In the genomic region with DNA sequence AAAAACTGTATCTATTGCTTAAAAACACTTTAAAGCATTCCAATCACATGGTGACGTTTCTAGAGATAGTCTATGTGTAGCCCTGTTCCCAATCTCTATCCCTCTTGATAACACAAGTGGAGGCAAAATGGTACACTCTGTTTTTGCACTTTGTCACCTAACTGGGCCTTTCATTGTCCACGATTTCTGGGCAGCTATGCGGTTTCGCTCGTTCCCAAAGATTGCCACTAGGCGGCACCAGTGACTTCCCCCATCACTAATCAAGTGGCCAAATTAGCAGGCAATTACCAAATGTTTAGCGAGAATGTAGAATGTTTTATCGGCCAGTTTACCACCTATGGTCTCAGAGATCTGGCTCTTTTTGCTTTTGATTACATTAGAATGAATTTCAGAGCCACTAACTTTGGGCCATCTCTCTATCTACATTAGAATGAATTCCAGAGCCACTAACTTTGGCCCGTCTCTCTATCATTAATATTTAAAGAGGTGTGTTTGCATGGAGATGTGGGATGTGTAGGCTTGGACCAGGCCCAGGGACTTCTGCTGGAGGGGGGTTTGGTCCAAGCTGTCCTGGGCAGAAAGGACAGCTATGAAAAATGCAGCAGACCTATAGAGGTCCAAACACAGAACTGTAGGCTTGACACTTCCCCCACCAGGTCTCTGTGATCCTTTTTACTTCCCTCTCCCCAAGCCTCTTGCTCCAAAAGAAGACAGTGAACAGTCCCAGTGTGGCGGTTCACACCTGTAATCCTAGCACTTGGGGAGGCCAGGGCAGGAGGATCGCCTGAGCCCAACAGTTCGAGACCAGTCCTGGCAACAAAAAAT, we compare ENCODE assay signal across 8 cellular contexts.
A peak's percentile ranks its signal among the peaks of the same experiment; 100 is the strongest.
DNase-seq lines count a peak whose midpoint lies in the region; ATAC-seq and TF ChIP-seq lines count a peak whose summit lies in the region.

No MANE protein-coding gene starts in this region.

- H3K27ac ChIP-seq in naive thymus-derived CD4-positive, alpha-beta T cell (ENCODE audit: low read depth, low read length), result no peak overlapping the region

- H3K36me3 Mint-ChIP-seq in activated CD8-positive, alpha-beta memory T cell treated with anti-CD3 and anti-CD28 coated beads, Interleukin-2, amount 10 ng/mL, durations not matched to agents 7 days and 5 days, result no peaks in the 10 kb centered on the region
- no peaks in the 10 kb centered on the region for H3K36me3 Mint-ChIP-seq in naive thymus-derived CD4-positive, alpha-beta T cell
- no peaks in the 10 kb centered on the region for H3K36me3 Mint-ChIP-seq in stimulated activated memory B cell treated with anti-CD40 and anti-IgM and Interleukin-4, amounts not matched to agents 10 μg/mL and 1 μg/mL and 100 μg/mL, for 72 hours

- intact Hi-C loops in naive thymus-derived CD4-positive, alpha-beta T cell (cut with micrococcal nuclease), result loop anchor here (1.0 to 10.0 kb wide), 8 partner anchors 66 to 751 kb away; a partner anchor contains a TSS

- ATAC-seq in activated CD8-positive, alpha-beta memory T cell treated with anti-CD3 and anti-CD28 coated beads, Interleukin-2, amount 10 ng/mL, durations not matched to agents 7 days and 5 days, result peak; percentile 86
- peak; percentile 89 for ATAC-seq in naive thymus-derived CD4-positive, alpha-beta T cell
- peak; percentile 72 for ATAC-seq in stimulated activated memory B cell treated with anti-CD40 and anti-IgM and Interleukin-4, amounts not matched to agents 10 μg/mL and 1 μg/mL and 100 μg/mL, for 72 hours

- H3K4me3 Mint-ChIP-seq in activated CD8-positive, alpha-beta memory T cell treated with anti-CD3 and anti-CD28 coated beads, Interleukin-2, amount 10 ng/mL, durations not matched to agents 7 days and 5 days, result no peak overlapping the region
- H3K4me3 Mint-ChIP-seq in naive thymus-derived CD4-positive, alpha-beta T cell, result peak overlapping the region in 1 of 10 donors; percentile 60
- no peak overlapping the region for H3K4me3 Mint-ChIP-seq in stimulated activated memory B cell treated with anti-CD40 and anti-IgM and Interleukin-4, amounts not matched to agents 10 μg/mL and 1 μg/mL and 100 μg/mL, for 72 hours

- H3K4me3 ChIP-seq in GM12865 (ENCODE audit: low read depth, low read length) (no peak overlapping the region), epithelial cell of esophagus (ENCODE audit: low read length) (no peak overlapping the region)
- no peak overlapping the region for H3K4me3 ChIP-seq in naive thymus-derived CD4-positive, alpha-beta T cell (ENCODE audit: low read length)

- no peaks in the 10 kb centered on the region for H3K27me3 ChIP-seq in naive thymus-derived CD4-positive, alpha-beta T cell (ENCODE audit: control insufficient read depth in 2 of 2, insufficient read depth in 2 of 2, low read length in 2 of 2)

- CTCF ChIA-PET in HEK293T (lab: Yijun Ruan, JAX), result interaction anchor here (0.8 to 1.7 kb wide), 5 partner anchors 9 to 89 kb away, joined by 3 to 7 read pairs (median 4); no protein-coding TSS in a partner anchor
- CTCF ChIA-PET in activated CD8-positive, alpha-beta memory T cell treated with anti-CD3 and anti-CD28 coated beads, Interleukin-2, amount 10 ng/mL, durations not matched to agents 7 days and 5 days (lab: Charles Lee), result interaction anchor here (0.7 to 3.3 kb wide), 20 partner anchors 10 to 122 kb away, joined by 3 to 31 read pairs (median 4); no protein-coding TSS in a partner anchor
- CTCF ChIA-PET in naive thymus-derived CD4-positive, alpha-beta T cell (lab: Charles Lee), result interaction anchor here (0.6 to 3.8 kb wide), 15 partner anchors 9 to 395 kb away, joined by 3 to 18 read pairs (median 3); no protein-coding TSS in a partner anchor

- peaks cover 0 to 5% of the 10 kb centered on the region in 2 donors for H3K4me1 ChIP-seq in naive thymus-derived CD4-positive, alpha-beta T cell (ENCODE audit: control insufficient read depth in 2 of 2, insufficient read depth in 2 of 2, low read length in 2 of 2)

- H3K9me3 ChIP-seq in naive thymus-derived CD4-positive, alpha-beta T cell (ENCODE audit: control insufficient read depth in 2 of 3, low read length in 3 of 3), result no peaks in the 10 kb centered on the region

- H3K9me3 Mint-ChIP-seq in activated CD8-positive, alpha-beta memory T cell treated with anti-CD3 and anti-CD28 coated beads, Interleukin-2, amount 10 ng/mL, durations not matched to agents 7 days and 5 days (ENCODE audit: low read depth), result no peaks in the 10 kb centered on the region
- H3K9me3 Mint-ChIP-seq in naive thymus-derived CD4-positive, alpha-beta T cell, result peaks cover 0 to 2% (median 0%) of the 10 kb centered on the region in 11 donors
- no peaks in the 10 kb centered on the region for H3K9me3 Mint-ChIP-seq in stimulated activated memory B cell treated with anti-CD40 and anti-IgM and Interleukin-4, amounts not matched to agents 10 μg/mL and 1 μg/mL and 100 μg/mL, for 72 hours

- no peaks in the 10 kb centered on the region for H3K27me3 Mint-ChIP-seq in activated CD8-positive, alpha-beta memory T cell treated with anti-CD3 and anti-CD28 coated beads, Interleukin-2, amount 10 ng/mL, durations not matched to agents 7 days and 5 days
- H3K27me3 Mint-ChIP-seq in naive thymus-derived CD4-positive, alpha-beta T cell, result no peaks in the 10 kb centered on the region
- no peaks in the 10 kb centered on the region for H3K27me3 Mint-ChIP-seq in stimulated activated memory B cell treated with anti-CD40 and anti-IgM and Interleukin-4, amounts not matched to agents 10 μg/mL and 1 μg/mL and 100 μg/mL, for 72 hours

- TF ChIP-seq CTCF in GM12865 (IDR thresholded peaks at IDR 0.05; ENCODE audit: insufficient read depth, low read depth, low read length, missing control alignments) (peak; percentile 96), epithelial cell of esophagus (IDR thresholded peaks at IDR 0.05; ENCODE audit: insufficient read depth, low read depth, low read length, missing control alignments) (peak; percentile 98)

- peaks cover 23% of the 10 kb centered on the region for H3K4me1 Mint-ChIP-seq in activated CD8-positive, alpha-beta memory T cell treated with anti-CD3 and anti-CD28 coated beads, Interleukin-2, amount 10 ng/mL, durations not matched to agents 7 days and 5 days
- peaks cover 1 to 13% (median 5%) of the 10 kb centered on the region in 7 donors for H3K4me1 Mint-ChIP-seq in naive thymus-derived CD4-positive, alpha-beta T cell
- peaks cover 9% of the 10 kb centered on the region for H3K4me1 Mint-ChIP-seq in stimulated activated memory B cell treated with anti-CD40 and anti-IgM and Interleukin-4, amounts not matched to agents 10 μg/mL and 1 μg/mL and 100 μg/mL, for 72 hours

- DNase-seq in GM12865 (ENCODE audit: low read depth) (peak; percentile 82), HEK293T (ENCODE audit: extremely low spot score) (peak; percentile 44), NCI-H748 treated with DMSO at 0.1 percent for 48 hours (lab: John Stamatoyannopoulos, UW) (peak; percentile 6), epithelial cell of esophagus (ENCODE audit: low read depth) (peak; percentile 63), NCI-H187 (lab: John Stamatoyannopoulos, UW) (no peak)
- DNase-seq in activated CD8-positive, alpha-beta memory T cell treated with anti-CD3 and anti-CD28 coated beads, Interleukin-2, amount 10 ng/mL, durations not matched to agents 7 days and 5 days, result peak; percentile 79
- DNase-seq in naive thymus-derived CD4-positive, alpha-beta T cell, result peak; percentile 31 to 67 (median 57)

- no peak overlapping the region for H3K27ac Mint-ChIP-seq in activated CD8-positive, alpha-beta memory T cell treated with anti-CD3 and anti-CD28 coated beads, Interleukin-2, amount 10 ng/mL, durations not matched to agents 7 days and 5 days
- H3K27ac Mint-ChIP-seq in naive thymus-derived CD4-positive, alpha-beta T cell, result peak overlapping the region in 1 of 9 donors; percentile 51
- H3K27ac Mint-ChIP-seq in stimulated activated memory B cell treated with anti-CD40 and anti-IgM and Interleukin-4, amounts not matched to agents 10 μg/mL and 1 μg/mL and 100 μg/mL, for 72 hours, result no peak overlapping the region

- POLR2A ChIA-PET in HEK293T (lab: Yijun Ruan, JAX), result interaction anchor here (1.0 kb wide), 1 partner anchor 188 kb away, joined by 4 read pairs; no protein-coding TSS in a partner anchor
- POLR2A ChIA-PET in naive thymus-derived CD4-positive, alpha-beta T cell (lab: Charles Lee), result interaction anchor here (0.9 to 1.6 kb wide), 2 partner anchors 89 to 111 kb away, joined by 3 to 5 read pairs; no protein-coding TSS in a partner anchor

- H3K36me3 ChIP-seq in naive thymus-derived CD4-positive, alpha-beta T cell (ENCODE audit: control insufficient read depth in 2 of 3, insufficient read depth in 3 of 3, low read length in 3 of 3), result no peaks in the 10 kb centered on the region

TF ChIP-seq in HEK293T, 16 proteins besides CTCF, POLR2A, EP300 and RAD21:
- no peak for TF ChIP-seq TARDBP (IDR thresholded peaks at IDR 0.05)
- TF ChIP-seq ELF4 (IDR thresholded peaks at IDR 0.05), result no peak
- TF ChIP-seq NFRKB (IDR thresholded peaks at IDR 0.05), result no peak
- TF ChIP-seq, protein P1, sequence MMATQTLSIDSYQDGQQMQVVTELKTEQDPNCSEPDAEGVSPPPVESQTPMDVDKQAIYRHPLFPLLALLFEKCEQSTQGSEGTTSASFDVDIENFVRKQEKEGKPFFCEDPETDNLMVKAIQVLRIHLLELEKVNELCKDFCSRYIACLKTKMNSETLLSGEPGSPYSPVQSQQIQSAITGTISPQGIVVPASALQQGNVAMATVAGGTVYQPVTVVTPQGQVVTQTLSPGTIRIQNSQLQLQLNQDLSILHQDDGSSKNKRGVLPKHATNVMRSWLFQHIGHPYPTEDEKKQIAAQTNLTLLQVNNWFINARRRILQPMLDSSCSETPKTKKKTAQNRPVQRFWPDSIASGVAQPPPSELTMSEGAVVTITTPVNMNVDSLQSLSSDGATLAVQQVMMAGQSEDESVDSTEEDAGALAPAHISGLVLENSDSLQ (IDR thresholded peaks at IDR 0.05), result no peak
- TF ChIP-seq CTBP1 (IDR thresholded peaks at IDR 0.05; ENCODE audit: borderline replicate concordance), result no peak
- no peak for TF ChIP-seq BHLHE40 (IDR thresholded peaks at IDR 0.05; ENCODE audit: borderline replicate concordance)
- TF ChIP-seq ARNT (IDR thresholded peaks at IDR 0.05), result no peak
- TF ChIP-seq FOXK2 (IDR thresholded peaks at IDR 0.05), result no peak
- TF ChIP-seq LEF1 (IDR thresholded peaks at IDR 0.05; ENCODE audit: borderline replicate concordance), result no peak
- TF ChIP-seq L3MBTL2 (conservative IDR thresholded peaks at IDR 0.05), result no peak
- TF ChIP-seq SUZ12 (IDR thresholded peaks at IDR 0.05), result no peak

Comparison
In these comparisons a context has a peak if more than half of its experiments do, and no peak if none do; other contexts are left out.
1. DNase-seq: peak in GM12865 (single experiment), HEK293T (single experiment), NCI-H748 treated with DMSO at 0.1 percent for 48 hours (single experiment), activated CD8-positive, alpha-beta memory T cell treated with anti-CD3 and anti-CD28 coated beads, Interleukin-2, amount 10 ng/mL, durations not matched to agents 7 days and 5 days (single experiment), epithelial cell of esophagus (single experiment) and naive thymus-derived CD4-positive, alpha-beta T cell (9 of 9); none in NCI-H187 (0 of 2).
2. Peak in every context shown above with its lines, with median percentiles within 50 percentile points of each other: ATAC-seq.